Comparison of ENCODE assay signal across 25 cellular contexts in the genomic region with DNA sequence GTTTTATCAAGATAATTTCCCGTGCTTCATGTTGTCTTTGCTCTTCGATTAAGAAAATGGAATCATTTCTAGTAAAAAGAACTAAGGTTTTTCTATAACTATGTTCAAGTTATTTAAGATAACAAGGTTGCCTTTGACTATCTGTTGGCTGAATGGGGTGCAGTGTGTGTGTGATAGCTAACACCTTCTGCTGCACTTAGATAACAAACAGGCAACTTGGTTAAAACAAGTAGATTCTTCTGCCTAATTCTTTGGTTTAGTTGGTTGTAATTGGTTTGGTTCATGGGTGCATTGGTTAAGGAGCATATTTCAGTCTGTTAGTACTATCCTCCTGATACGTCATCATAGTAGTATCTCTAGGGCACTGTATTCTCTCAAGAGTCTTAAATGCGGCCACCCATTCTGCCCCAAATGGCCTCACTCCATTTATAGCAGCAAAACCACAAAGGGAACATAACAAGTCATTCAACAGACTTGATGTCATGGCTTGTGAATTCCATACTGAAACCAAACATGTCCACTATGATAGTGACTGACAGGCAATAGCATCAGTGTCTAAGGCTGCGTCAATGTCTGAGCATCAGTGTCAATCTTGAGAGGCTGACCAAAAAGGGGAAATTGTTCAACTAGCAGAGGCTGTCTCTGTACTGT. TPM values are rescaled to one million over a fixed set of nuclear protein-coding genes. Genes with fewer than 3 reads are reported as not detected.
A peak's percentile ranks its signal among the peaks of the same experiment; 100 is the strongest.
DNase-seq lines count a peak whose midpoint lies in the region; ATAC-seq, FAIRE-seq and TF ChIP-seq lines count a peak whose summit lies in the region.
"Had no signal": no experiment of that assay in that cellular context is flagged by ENCODE, and none has a peak within 500 bp of the region (broad histone marks: within the 10 kb centered on the region; RNA-seq: fewer than 3 reads in every experiment).

No MANE protein-coding gene starts in this region.

- no peak for TF ChIP-seq POLR2A in testis (IDR thresholded peaks at IDR 0.05)

- TF ChIP-seq CTCF in coronary artery (IDR thresholded peaks at IDR 0.05) (no peak), testis (IDR thresholded peaks at IDR 0.05) (no peak)

- H3K4me1 ChIP-seq in SJSA1 (replicated peaks) = peaks cover 25% of the 10 kb centered on the region
- no peaks in the 10 kb centered on the region for H3K4me1 ChIP-seq in testis
- H3K4me1 ChIP-seq: upper lobe of left lung had no signal

- H3K27me3 Mint-ChIP-seq in stimulated activated naive CD8-positive, alpha-beta T cell treated with anti-CD3 and anti-CD28 coated beads, Interleukin-15, amount 100 ng/mL, for 72 hours = no peaks in the 10 kb centered on the region

- H3K27me3 ChIP-seq in SJSA1 (replicated peaks) (no peaks in the 10 kb centered on the region), testis (no peaks in the 10 kb centered on the region)
- H3K27me3 ChIP-seq: upper lobe of left lung had no signal

- no peak overlapping the region for H3K4me3 ChIP-seq in SJSA1
- H3K4me3 ChIP-seq in coronary artery = no peak overlapping the region
- no peak overlapping the region for H3K4me3 ChIP-seq in testis
- H3K4me3 ChIP-seq: upper lobe of left lung had no signal

- H3K27ac ChIP-seq in SJSA1 = peak overlapping the region; percentile 45
- peak overlapping the region; percentile 72 to 82 for H3K27ac ChIP-seq in coronary artery
- no peak overlapping the region for H3K27ac ChIP-seq in testis
- H3K27ac ChIP-seq: epithelial cell of prostate, upper lobe of left lung had no signal

- H3K9me3 ChIP-seq in SJSA1 (replicated peaks) = no peaks in the 10 kb centered on the region
- H3K9me3 ChIP-seq in testis = no peaks in the 10 kb centered on the region
- H3K9me3 ChIP-seq: upper lobe of left lung had no signal

- FAIRE-seq in urothelium cell line (lab: Jason Lieb, UNC) = peak; percentile 75
- FAIRE-seq: frontal cortex, kidney had no signal

- H3K4me3 Mint-ChIP-seq in stimulated activated naive CD8-positive, alpha-beta T cell treated with anti-CD3 and anti-CD28 coated beads, Interleukin-15, amount 100 ng/mL, for 72 hours = no peak overlapping the region
- H3K4me3 Mint-ChIP-seq: CD4-positive, alpha-beta T cell; H9 had no signal

- no peaks in the 10 kb centered on the region for H3K9me3 Mint-ChIP-seq in stimulated activated naive CD8-positive, alpha-beta T cell treated with anti-CD3 and anti-CD28 coated beads, Interleukin-15, amount 100 ng/mL, for 72 hours
- H3K9me3 Mint-ChIP-seq: CD4-positive, alpha-beta T cell had no signal

- H3K36me3 ChIP-seq in SJSA1 = no peaks in the 10 kb centered on the region
- no peaks in the 10 kb centered on the region for H3K36me3 ChIP-seq in testis (ENCODE audit: low read depth, missing control alignments)
- H3K36me3 ChIP-seq: upper lobe of left lung had no signal

- intact Hi-C loops in testis (cut with DNase I; ENCODE audit: low total_unique reads) = no loop called here

- H3K4me1 Mint-ChIP-seq in stimulated activated naive CD8-positive, alpha-beta T cell treated with anti-CD3 and anti-CD28 coated beads, Interleukin-15, amount 100 ng/mL, for 72 hours = no peaks in the 10 kb centered on the region

- H3K27ac Mint-ChIP-seq in stimulated activated naive CD8-positive, alpha-beta T cell treated with anti-CD3 and anti-CD28 coated beads, Interleukin-15, amount 100 ng/mL, for 72 hours = no peak overlapping the region
- H3K27ac Mint-ChIP-seq: CD4-positive, alpha-beta T cell; H9 had no signal

- peak; percentile 46 for ATAC-seq in stimulated activated naive CD8-positive, alpha-beta T cell treated with anti-CD3 and anti-CD28 coated beads, Interleukin-15, Interleukin-2, amounts not matched to agents 100 U/mL and 50 U/mL, for 24 hours
- ATAC-seq in stimulated activated naive CD8-positive, alpha-beta T cell treated with anti-CD3 and anti-CD28 coated beads, Interleukin-15, amount 100 ng/mL, for 72 hours = no peak
- no peak for ATAC-seq in GM18517 (IDR thresholded peaks at IDR 0.05; ENCODE audit: unreplicated experiment)

- no peak for DNase-seq in stimulated activated naive CD8-positive, alpha-beta T cell treated with anti-CD3 and anti-CD28 coated beads, Interleukin-15, Interleukin-2, amounts not matched to agents 100 U/mL and 50 U/mL, for 24 hours
- no peak for DNase-seq in stimulated activated naive CD8-positive, alpha-beta T cell treated with anti-CD3 and anti-CD28 coated beads, Interleukin-15, amount 100 ng/mL, for 72 hours
- peak; percentile 71 to 80 for DNase-seq in SJSA1 (ENCODE audit: low read depth in 1 of 2, low spot score in 2 of 2)
- peak; percentile 19 for DNase-seq in coronary artery (ENCODE audit: low spot score)
- DNase-seq in urothelium cell line (ENCODE audit: low spot score) = peak; percentile 30
- DNase-seq in NCI-H187 treated with DMSO at 0.1 percent for 48 hours (lab: John Stamatoyannopoulos, UW) = no peak
- no peak for DNase-seq in testis
- DNase-seq: ACHN; activated CD4-positive, alpha-beta T cell treated with anti-CD3 and anti-CD28 coated beads, Interleukin-2, amount 50 U/mL, for 1 hour; activated naive CD4-positive, alpha-beta T cell treated with anti-CD3 and anti-CD28 coated beads, Interleukin-2, amount 50 U/mL, for 16 hours; activated T-cell treated with anti-CD3 and anti-CD28 coated beads for 4 hours; CD4-positive, alpha-beta T cell; DMS53; H9; KG1; kidney; NCI-H1417; NCI-H2227 treated with DMSO at 0.1 percent for 48 hours; NK-92 treated with Interleukin-12 subunit alpha and Interleukin-12 subunit beta, amount 100 ng/mL, for 24 hours; retina; stimulated activated naive CD4-positive, alpha-beta T cell; upper lobe of left lung had no signal

- WGBS in testis, 2 donors = 79 to 89% methylated on average over 5 of the region's 5 CpGs

RNA-seq across cellular contexts. Expression of a gene that starts 55.7 kb away (rescaled TPM):
- total RNA-seq in SJSA1 (2014; rRNA removed; shearing (Covaris generic)) = 12.4 and 21.3 TPM in 2 replicates
- 10 to 100 TPM; 30.6 to 33.3 TPM for total RNA-seq in testis
- polyA plus RNA-seq in testis (ENCODE audit: insufficient read depth, low read depth, low replicate concordance) = 35.5 TPM

Comparison
In these comparisons a context has a peak if more than half of its experiments do, and no peak if none do; other contexts are left out.
1. DNase-seq: peak in SJSA1 (2 of 2), coronary artery (single experiment) and urothelium cell line (single experiment); none in stimulated activated naive CD8-positive, alpha-beta T cell treated with anti-CD3 and anti-CD28 coated beads, Interleukin-15, Interleukin-2, amounts not matched to agents 100 U/mL and 50 U/mL, for 24 hours (single experiment), stimulated activated naive CD8-positive, alpha-beta T cell treated with anti-CD3 and anti-CD28 coated beads, Interleukin-15, amount 100 ng/mL, for 72 hours (0 of 2), NCI-H187 treated with DMSO at 0.1 percent for 48 hours (single experiment) and testis (single experiment).
2. H3K27ac ChIP-seq: peak in SJSA1 (single experiment) and coronary artery (2 of 2); none in testis (0 of 2).